10 cellular contexts compared by ENCODE assay signal in genomic region chr2:173218331-173219056, GRCh38.
DNase-seq lines count a peak whose midpoint lies in the region; ATAC-seq and TF ChIP-seq lines count a peak whose summit lies in the region.
"Had no signal": no experiment of that assay in that cellular context is flagged by ENCODE, and none has a peak within 500 bp of the region (broad histone marks: within the 10 kb centered on the region; RNA-seq: fewer than 3 reads in every experiment).

No MANE protein-coding gene starts in this region.

- H3K4me3 Mint-ChIP-seq in CD8-positive, alpha-beta memory T cell, result no peak overlapping the region

- CTCF ChIA-PET in CD8-positive, alpha-beta memory T cell (lab: Charles Lee), result interaction anchor here (1.0 kb wide), 1 partner anchor 8 kb away, joined by 5 read pairs; no protein-coding TSS in a partner anchor

- intact Hi-C loops in tibial artery (cut with DNase I; ENCODE audit: low total_unique reads), result no loop called here

- H3K27me3 ChIP-seq in layer of hippocampus (ENCODE audit: control insufficient read depth, insufficient read depth, low read length) (no peaks in the 10 kb centered on the region), tibial artery (no peaks in the 10 kb centered on the region)
- no peaks in the 10 kb centered on the region for H3K27me3 ChIP-seq in CD8-positive, alpha-beta memory T cell (ENCODE audit: insufficient read depth, low read length, poor library complexity, severe bottlenecking)
- H3K27me3 ChIP-seq: upper lobe of left lung had no signal

- H3K36me3 ChIP-seq in tibial artery, result no peaks in the 10 kb centered on the region
- no peaks in the 10 kb centered on the region for H3K36me3 ChIP-seq in CD8-positive, alpha-beta memory T cell (ENCODE audit: insufficient read depth, low read length)
- H3K36me3 ChIP-seq: upper lobe of left lung had no signal

- TF ChIP-seq CTCF in choroid plexus epithelial cell (conservative IDR thresholded peaks at IDR 0.05; ENCODE audit: low read depth, low read length) (no peak), tibial artery (IDR thresholded peaks at IDR 0.05) (no peak)

- peaks cover 0 to 15% (median 3%) of the 10 kb centered on the region in 4 donors for H3K4me1 ChIP-seq in tibial artery
- no peaks in the 10 kb centered on the region for H3K4me1 ChIP-seq in CD8-positive, alpha-beta memory T cell (ENCODE audit: insufficient read depth, low read length)

- no peak for ATAC-seq in HG02798 (IDR thresholded peaks at IDR 0.05; ENCODE audit: poor library complexity, unreplicated experiment)

- no peaks in the 10 kb centered on the region for H3K36me3 Mint-ChIP-seq in CD8-positive, alpha-beta memory T cell

- H3K4me1 Mint-ChIP-seq in CD8-positive, alpha-beta memory T cell, result peaks cover 4 to 7% (median 5%) of the 10 kb centered on the region in 3 donors

- peak overlapping the region; percentile 2 for H3K27ac ChIP-seq in layer of hippocampus (ENCODE audit: low read depth, low read length)
- peak overlapping the region; percentile 13 to 14 for H3K27ac ChIP-seq in tibial artery
- H3K27ac ChIP-seq in CD8-positive, alpha-beta memory T cell (ENCODE audit: low read depth, low read length), result no peak overlapping the region

- no peak overlapping the region for H3K27ac Mint-ChIP-seq in CD8-positive, alpha-beta memory T cell

- H3K27me3 Mint-ChIP-seq in CD8-positive, alpha-beta memory T cell, result no peaks in the 10 kb centered on the region

- DNase-seq in NCI-H2196 (lab: John Stamatoyannopoulos, UW; ENCODE audit: unreplicated experiment) (peak; percentile 19), NCI-H2196 treated with DMSO at 0.1 percent for 48 hours (lab: John Stamatoyannopoulos, UW; ENCODE audit: unreplicated experiment) (no peak), choroid plexus epithelial cell (ENCODE audit: low read depth) (peak; percentile 44), tibial artery (no peak)
- no peak for DNase-seq in activated naive CD4-positive, alpha-beta T cell treated with anti-CD3 and anti-CD28 coated beads, Interleukin-2, amount 50 U/mL, for 16 hours
- no peak for DNase-seq in CD8-positive, alpha-beta memory T cell
- DNase-seq: NCI-H526 treated with DMSO at 0.1 percent for 48 hours, upper lobe of left lung had no signal

- POLR2A ChIA-PET in CD8-positive, alpha-beta memory T cell (lab: Charles Lee), result no interaction called here

- H3K4me3 ChIP-seq in choroid plexus epithelial cell (ENCODE audit: low read depth, low read length) (no peak overlapping the region), tibial artery (no peak overlapping the region)
- no peak overlapping the region for H3K4me3 ChIP-seq in CD8-positive, alpha-beta memory T cell (ENCODE audit: low read length)
- H3K4me3 ChIP-seq: upper lobe of left lung had no signal

- no peaks in the 10 kb centered on the region for H3K9me3 ChIP-seq in tibial artery
- H3K9me3 ChIP-seq in CD8-positive, alpha-beta memory T cell (ENCODE audit: low read length), result no peaks in the 10 kb centered on the region
- H3K9me3 ChIP-seq: upper lobe of left lung had no signal

- no peaks in the 10 kb centered on the region for H3K9me3 Mint-ChIP-seq in CD8-positive, alpha-beta memory T cell

Comparison
In these comparisons a context has a peak if more than half of its experiments do, and no peak if none do; other contexts are left out.
1. DNase-seq: peak in NCI-H2196 (single experiment) and choroid plexus epithelial cell (single experiment); none in NCI-H2196 treated with DMSO at 0.1 percent for 48 hours (single experiment), tibial artery (0 of 2), activated naive CD4-positive, alpha-beta T cell treated with anti-CD3 and anti-CD28 coated beads, Interleukin-2, amount 50 U/mL, for 16 hours (single experiment) and CD8-positive, alpha-beta memory T cell (0 of 5).